1 cellular context compared by ENCODE assay signal in the genomic region with DNA sequence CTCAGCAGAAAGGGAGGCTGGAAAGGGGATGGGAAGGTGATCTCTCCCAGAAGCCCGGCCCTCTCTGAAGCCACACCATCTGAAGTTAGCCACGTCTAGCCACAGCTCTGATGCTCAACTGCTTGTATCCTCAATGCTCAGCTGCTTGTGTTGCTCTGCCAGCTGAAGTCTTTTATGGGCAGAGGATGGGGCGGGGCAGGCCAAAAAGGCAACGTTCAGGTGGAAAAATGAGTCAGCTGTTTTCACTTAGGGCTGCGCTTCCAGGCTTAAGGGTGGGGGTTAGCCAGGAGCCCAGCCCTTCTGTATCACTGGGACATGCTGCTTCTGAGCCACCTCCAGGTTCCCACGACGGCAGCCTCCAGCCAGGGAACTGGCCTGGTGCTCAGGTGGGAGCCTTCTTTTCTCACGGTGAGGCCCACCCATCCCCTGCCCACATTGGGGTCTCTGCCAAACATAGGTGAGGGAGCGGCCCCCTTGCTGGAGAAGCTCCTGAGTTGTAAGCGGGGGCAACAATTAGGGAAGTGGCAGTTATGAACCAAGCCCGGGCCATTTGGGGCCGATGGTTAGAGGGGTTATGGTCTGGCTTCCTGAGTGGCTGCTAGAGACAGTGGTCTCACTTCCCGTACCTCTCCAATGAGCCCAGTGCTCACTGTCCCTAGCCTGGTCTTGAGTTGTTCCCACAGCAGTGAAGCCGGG.
TF ChIP-seq lines count a peak whose summit lies in the region.

No MANE protein-coding gene starts in this region.

TF ChIP-seq in K562, 482 proteins besides CTCF, POLR2A, EP300 and RAD21:
- TF ChIP-seq, protein P1, sequence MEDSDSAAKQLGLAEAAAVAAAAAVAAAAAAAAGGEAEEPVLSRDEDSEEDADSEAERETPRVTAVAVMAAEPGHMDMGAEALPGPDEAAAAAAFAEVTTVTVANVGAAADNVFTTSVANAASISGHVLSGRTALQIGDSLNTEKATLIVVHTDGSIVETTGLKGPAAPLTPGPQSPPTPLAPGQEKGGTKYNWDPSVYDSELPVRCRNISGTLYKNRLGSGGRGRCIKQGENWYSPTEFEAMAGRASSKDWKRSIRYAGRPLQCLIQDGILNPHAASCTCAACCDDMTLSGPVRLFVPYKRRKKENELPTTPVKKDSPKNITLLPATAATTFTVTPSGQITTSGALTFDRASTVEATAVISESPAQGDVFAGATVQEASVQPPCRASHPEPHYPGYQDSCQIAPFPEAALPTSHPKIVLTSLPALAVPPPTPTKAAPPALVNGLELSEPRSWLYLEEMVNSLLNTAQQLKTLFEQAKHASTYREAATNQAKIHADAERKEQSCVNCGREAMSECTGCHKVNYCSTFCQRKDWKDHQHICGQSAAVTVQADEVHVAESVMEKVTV (CRISPR knock-in tag; IDR thresholded peaks at IDR 0.05) = no peak
- TF ChIP-seq L3MBTL2 (IDR thresholded peaks at IDR 0.05) (peak; percentile 38; the same call in 1 of the 2 replicates), EHMT2 (IDR thresholded peaks at IDR 0.05) (no peak), C11orf30 (IDR thresholded peaks at IDR 0.05; ENCODE audit: low read depth) (peak; percentile 94), NFE2 (IDR thresholded peaks at IDR 0.05; ENCODE audit: low read depth) (peak; percentile 80), ZNF707 (CRISPR knock-in tag; conservative IDR thresholded peaks at IDR 0.05) (no peak), ZNF316 (IDR thresholded peaks at IDR 0.05) (peak; percentile 96), MAFF (IDR thresholded peaks at IDR 0.05; ENCODE audit: low read length) (peak; percentile 55; the same call in 1 of the 2 replicates), ZNF347 (CRISPR knock-in tag; IDR thresholded peaks at IDR 0.05; ENCODE audit: low read depth) (no peak), PCBP2 (IDR thresholded peaks at IDR 0.05; ENCODE audit: low read depth, low read length, poor library complexity, severe bottlenecking) (no peak), DACH1 (IDR thresholded peaks at IDR 0.05; ENCODE audit: partially characterized antibody) (peak; percentile 41), ZBTB7A (IDR thresholded peaks at IDR 0.05; ENCODE audit: borderline replicate concordance, control insufficient read depth, low read depth, low read length) (0 out of 2 replicates have a peak, but pooled peaks have one; percentile 22), MAFG (tag; conservative IDR thresholded peaks at IDR 0.05) (peak; percentile 64), MAFK (IDR thresholded peaks at IDR 0.05; ENCODE audit: low read length) (0 out of 2 replicates have a peak, but pooled peaks have one; percentile 39)
- TF ChIP-seq, protein P2, sequence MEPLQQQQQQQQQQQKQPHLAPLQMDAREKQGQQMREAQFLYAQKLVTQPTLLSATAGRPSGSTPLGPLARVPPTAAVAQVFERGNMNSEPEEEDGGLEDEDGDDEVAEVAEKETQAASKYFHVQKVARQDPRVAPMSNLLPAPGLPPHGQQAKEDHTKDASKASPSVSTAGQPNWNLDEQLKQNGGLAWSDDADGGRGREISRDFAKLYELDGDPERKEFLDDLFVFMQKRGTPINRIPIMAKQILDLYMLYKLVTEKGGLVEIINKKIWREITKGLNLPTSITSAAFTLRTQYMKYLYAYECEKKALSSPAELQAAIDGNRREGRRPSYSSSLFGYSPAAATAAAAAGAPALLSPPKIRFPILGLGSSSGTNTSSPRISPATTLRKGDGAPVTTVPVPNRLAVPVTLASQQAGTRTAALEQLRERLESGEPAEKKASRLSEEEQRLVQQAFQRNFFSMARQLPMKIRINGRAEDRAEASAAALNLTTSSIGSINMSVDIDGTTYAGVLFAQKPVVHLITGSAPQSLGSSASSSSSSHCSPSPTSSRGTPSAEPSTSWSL (CRISPR knock-in tag; IDR thresholded peaks at IDR 0.05; ENCODE audit: borderline replicate concordance) = no peak
- TF ChIP-seq, protein P3, sequence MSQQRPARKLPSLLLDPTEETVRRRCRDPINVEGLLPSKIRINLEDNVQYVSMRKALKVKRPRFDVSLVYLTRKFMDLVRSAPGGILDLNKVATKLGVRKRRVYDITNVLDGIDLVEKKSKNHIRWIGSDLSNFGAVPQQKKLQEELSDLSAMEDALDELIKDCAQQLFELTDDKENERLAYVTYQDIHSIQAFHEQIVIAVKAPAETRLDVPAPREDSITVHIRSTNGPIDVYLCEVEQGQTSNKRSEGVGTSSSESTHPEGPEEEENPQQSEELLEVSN (IDR thresholded peaks at IDR 0.05; ENCODE audit: borderline replicate concordance in 1 of 2, extremely low read depth in 1 of 2, insufficient read depth in 1 of 2, insufficient read length in 1 of 2, low read depth in 1 of 2, low read length in 1 of 2, poor library complexity in 1 of 2, severe bottlenecking in 1 of 2) = peak in 1 of 2 experiments; percentile 44
- TF ChIP-seq, protein P4, sequence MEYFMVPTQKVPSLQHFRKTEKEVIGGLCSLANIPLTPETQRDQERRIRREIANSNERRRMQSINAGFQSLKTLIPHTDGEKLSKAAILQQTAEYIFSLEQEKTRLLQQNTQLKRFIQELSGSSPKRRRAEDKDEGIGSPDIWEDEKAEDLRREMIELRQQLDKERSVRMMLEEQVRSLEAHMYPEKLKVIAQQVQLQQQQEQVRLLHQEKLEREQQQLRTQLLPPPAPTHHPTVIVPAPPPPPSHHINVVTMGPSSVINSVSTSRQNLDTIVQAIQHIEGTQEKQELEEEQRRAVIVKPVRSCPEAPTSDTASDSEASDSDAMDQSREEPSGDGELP (CRISPR knock-in tag; IDR thresholded peaks at IDR 0.05; ENCODE audit: borderline replicate concordance) = peak; percentile 37; the same call in 1 of the 2 replicates
